ENCODE assay signal across 8 cellular contexts in the genomic region with DNA sequence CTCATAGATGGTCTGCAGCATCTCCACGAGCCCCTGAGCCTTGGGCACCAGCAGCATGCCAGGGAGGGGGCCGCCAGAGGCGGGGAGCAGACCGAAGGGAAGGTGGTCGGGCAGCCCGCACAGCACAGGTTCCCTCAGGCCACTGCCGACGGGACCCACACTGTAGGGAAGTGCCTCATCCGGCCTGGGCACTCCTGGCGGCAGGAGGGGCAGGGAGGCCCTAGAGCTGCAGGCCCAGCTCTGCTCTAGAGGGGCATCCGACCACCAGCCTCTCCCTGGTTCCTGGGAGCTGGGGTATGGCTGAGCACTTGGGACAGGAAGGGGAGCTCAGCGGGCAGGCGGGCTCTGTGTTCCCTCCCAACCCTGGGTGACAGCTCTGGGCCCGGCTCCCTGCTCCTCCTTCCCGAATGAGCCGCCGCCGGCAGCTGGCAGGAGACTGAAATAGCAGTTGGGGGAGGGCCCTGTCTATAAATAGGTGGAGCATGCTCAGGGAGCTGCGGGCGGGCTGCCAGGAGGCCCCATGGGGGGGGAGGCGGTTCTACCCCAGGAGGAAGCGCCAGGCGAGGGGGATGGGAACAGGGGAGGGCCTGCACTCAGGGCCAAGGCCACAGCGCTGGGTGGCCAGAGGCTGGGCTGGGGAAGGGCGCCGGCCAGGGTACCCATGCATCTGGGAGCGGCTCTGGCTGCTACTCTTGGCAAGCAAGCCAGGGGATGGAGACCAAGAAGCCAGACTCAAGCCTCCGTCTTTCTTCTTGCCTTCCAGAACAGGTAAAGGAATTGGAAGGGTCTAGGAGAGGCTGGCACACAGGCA. TPM values are rescaled to one million over a fixed set of nuclear protein-coding genes. Genes with fewer than 3 reads are reported as not detected.
DNase-seq lines count a peak whose midpoint lies in the region; ATAC-seq and TF ChIP-seq lines count a peak whose summit lies in the region.

No MANE protein-coding gene starts in this region.

- DNase-seq in DMS79 (lab: John Stamatoyannopoulos, UW), result peak; percentile 85
- DNase-seq in NCI-H2171 treated with DMSO at 0.1 percent for 48 hours (lab: John Stamatoyannopoulos, UW), result peak; percentile 96
- DNase-seq in activated B cell treated with CpG ODN at 0.5 μM for 24 hours, result peak; percentile 55
- DNase-seq in left lung, result peak; percentile 96 to 97
- DNase-seq in stimulated activated CD4-positive, alpha-beta T cell treated with anti-CD3 and anti-CD28 coated beads, Interleukin-2, amount 100 ng/mL, for 24 hours, result peak; percentile 60 to 72
- no peak for DNase-seq in SW 1271 (lab: John Stamatoyannopoulos, UW)

- peak overlapping the region; percentile 44 for H3K4me3 Mint-ChIP-seq in activated B cell treated with CpG ODN at 0.5 μM for 24 hours

- no peaks in the 10 kb centered on the region for H3K9me3 ChIP-seq in left lung

- POLR2A ChIA-PET in activated B cell treated with CpG ODN at 0.5 μM for 24 hours (lab: Charles Lee), result interaction anchor here (0.5 to 2.5 kb wide), 6 partner anchors 12 to 237 kb away, joined by 3 to 18 read pairs (median 6); partner anchors contain the start of genes G6PC3, HDAC5 and TMUB2

- H3K27ac Mint-ChIP-seq in activated B cell treated with CpG ODN at 0.5 μM for 24 hours, result no peak overlapping the region

- no peaks in the 10 kb centered on the region for H3K9me3 Mint-ChIP-seq in activated B cell treated with CpG ODN at 0.5 μM for 24 hours

- peak overlapping the region; percentile 27 to 43 for H3K4me3 ChIP-seq in left lung

- peaks cover 0 to 17% of the 10 kb centered on the region in 2 donors for H3K36me3 ChIP-seq in left lung

- peaks cover 43 to 52% of the 10 kb centered on the region in 2 donors for H3K4me1 ChIP-seq in left lung

- H3K4me1 Mint-ChIP-seq in activated B cell treated with CpG ODN at 0.5 μM for 24 hours, result peaks cover 40% of the 10 kb centered on the region

- H3K36me3 Mint-ChIP-seq in activated B cell treated with CpG ODN at 0.5 μM for 24 hours (ENCODE audit: low read depth), result peaks cover 24% of the 10 kb centered on the region

- H3K27ac ChIP-seq in cingulate gyrus (ENCODE audit: low read depth, low read length) (peak overlapping the region; percentile 96), left lung (peak overlapping the region; percentile 72 to 80)

- TF ChIP-seq CTCF in activated B cell treated with CpG ODN at 0.5 μM for 24 hours (IDR thresholded peaks at IDR 0.05) (no peak), left lung (IDR thresholded peaks at IDR 0.05) (no peak)

- intact Hi-C loops in activated B cell treated with CpG ODN at 0.5 μM for 24 hours (cut with micrococcal nuclease) (no loop called here), left lung (cut with DNase I) (no loop called here)

- CTCF ChIA-PET in activated B cell treated with CpG ODN at 0.5 μM for 24 hours (lab: Charles Lee), result no interaction called here

- H3K27me3 Mint-ChIP-seq in activated B cell treated with CpG ODN at 0.5 μM for 24 hours, result no peaks in the 10 kb centered on the region

- H3K27me3 ChIP-seq in left lung, result no peaks in the 10 kb centered on the region

- peak; percentile 66 for ATAC-seq in HG02678 (IDR thresholded peaks at IDR 0.05; ENCODE audit: unreplicated experiment)
- ATAC-seq in activated B cell treated with CpG ODN at 0.5 μM for 24 hours (ENCODE audit: low read depth), result peak; percentile 85
- peak; percentile 93 for ATAC-seq in left lung

RNA-seq across cellular contexts. Expression of gene HDAC5, which starts 12.4 kb away (rescaled TPM):
- total RNA-seq in activated B cell treated with CpG ODN at 0.5 μM for 24 hours, result 28.4 and 35.1 TPM in 2 replicates
- 10 to 100 TPM; 28.0 to 43.5 TPM for total RNA-seq in left lung

RNA-seq across cellular contexts. Expression of gene HROB, which starts 30.7 kb away (rescaled TPM):
- total RNA-seq in activated B cell treated with CpG ODN at 0.5 μM for 24 hours (2.2 and 5.0 TPM in 2 replicates), left lung (1 to 10 TPM; 2.3 to 2.7 TPM)

RNA-seq across cellular contexts. Expression of gene G6PC3, which starts 40.5 kb away (rescaled TPM):
- 30.9 and 35.2 TPM in 2 replicates for total RNA-seq in activated B cell treated with CpG ODN at 0.5 μM for 24 hours
- 10 to 100 TPM; 47.4 to 62.6 TPM for total RNA-seq in left lung

RNA-seq across cellular contexts. Expression of gene LSM12, which starts 44.6 kb away (rescaled TPM):
- total RNA-seq in activated B cell treated with CpG ODN at 0.5 μM for 24 hours, result 57.3 and 68.7 TPM in 2 replicates
- 10 to 100 TPM; 47.6 to 53.2 TPM for total RNA-seq in left lung

RNA-seq across cellular contexts. Expression of gene ASB16, which starts 59.5 kb away (rescaled TPM):
- total RNA-seq in activated B cell treated with CpG ODN at 0.5 μM for 24 hours (not detected in 2 replicates), left lung (not detected)

Comparison
In these comparisons a context has a peak if more than half of its experiments do, and no peak if none do; other contexts are left out.
1. DNase-seq: peak in DMS79 (single experiment), NCI-H2171 treated with DMSO at 0.1 percent for 48 hours (single experiment), activated B cell treated with CpG ODN at 0.5 μM for 24 hours (single experiment), left lung (2 of 2) and stimulated activated CD4-positive, alpha-beta T cell treated with anti-CD3 and anti-CD28 coated beads, Interleukin-2, amount 100 ng/mL, for 24 hours (2 of 2); none in SW 1271 (0 of 2).
2. Peak in every context shown above with its lines, with median percentiles within 50 percentile points of each other: ATAC-seq.